Comparison of ENCODE assay signal across 8 cellular contexts in genomic region chr2:159124931-159125467, GRCh38.
DNase-seq lines count a peak whose midpoint lies in the region; ATAC-seq and TF ChIP-seq lines count a peak whose summit lies in the region.

No MANE protein-coding gene starts in this region.

- no peak for TF ChIP-seq CTCF in foreskin keratinocyte (conservative IDR thresholded peaks at IDR 0.05)

- H3K36me3 Mint-ChIP-seq in T-helper 1 cell treated with Interleukin-12 subunit alpha and Interleukin-12 subunit beta and Interleukin-4 antibody, amounts not matched to agents 30 μg/mL and 1 μg/mL, for 36 hours (ENCODE audit: low read depth): no peaks in the 10 kb centered on the region

- no peaks in the 10 kb centered on the region for H3K9me3 Mint-ChIP-seq in T-helper 1 cell treated with Interleukin-12 subunit alpha and Interleukin-12 subunit beta and Interleukin-4 antibody, amounts not matched to agents 30 μg/mL and 1 μg/mL, for 36 hours
- H3K9me3 Mint-ChIP-seq in stimulated activated naive CD8-positive, alpha-beta T cell treated with anti-CD3 and anti-CD28 coated beads, Interleukin-15, amount 100 ng/mL, for 72 hours: no peaks in the 10 kb centered on the region

- ATAC-seq in foreskin keratinocyte: peak; percentile 36
- ATAC-seq in stimulated activated naive CD8-positive, alpha-beta T cell treated with anti-CD3 and anti-CD28 coated beads, Interleukin-15, amount 100 ng/mL, for 72 hours: no peak

- DNase-seq in T-helper 1 cell: no peak
- peak; percentile 31 for DNase-seq in SW480 (ENCODE audit: low spot score)
- DNase-seq in foreskin keratinocyte: peak in 1 of 2 donors; percentile 63
- DNase-seq in stimulated activated naive CD8-positive, alpha-beta T cell treated with anti-CD3 and anti-CD28 coated beads, Interleukin-15, amount 100 ng/mL, for 72 hours: no peak
- no peak for DNase-seq in SKM-1 treated with dmso at 0.1 percent for 144 hours (lab: John Stamatoyannopoulos, UW; ENCODE audit: unreplicated experiment)
- no peak for DNase-seq in NCI-H446 (lab: John Stamatoyannopoulos, UW)
- DNase-seq in effector CD4-positive, alpha-beta T cell: no peak

- peak overlapping the region; percentile 24 for H3K27ac Mint-ChIP-seq in T-helper 1 cell treated with Interleukin-12 subunit alpha and Interleukin-12 subunit beta and Interleukin-4 antibody, amounts not matched to agents 30 μg/mL and 1 μg/mL, for 36 hours
- H3K27ac Mint-ChIP-seq in stimulated activated naive CD8-positive, alpha-beta T cell treated with anti-CD3 and anti-CD28 coated beads, Interleukin-15, amount 100 ng/mL, for 72 hours: peak overlapping the region; percentile 91 to 94

- H3K27me3 Mint-ChIP-seq in T-helper 1 cell treated with Interleukin-12 subunit alpha and Interleukin-12 subunit beta and Interleukin-4 antibody, amounts not matched to agents 30 μg/mL and 1 μg/mL, for 36 hours (ENCODE audit: low read depth): peaks cover 2% of the 10 kb centered on the region
- H3K27me3 Mint-ChIP-seq in stimulated activated naive CD8-positive, alpha-beta T cell treated with anti-CD3 and anti-CD28 coated beads, Interleukin-15, amount 100 ng/mL, for 72 hours: no peaks in the 10 kb centered on the region

- H3K27ac ChIP-seq in foreskin keratinocyte: peak overlapping the region; percentile 64

- H3K4me1 ChIP-seq in foreskin keratinocyte: peaks cover 24% of the 10 kb centered on the region

- no peak overlapping the region for H3K4me3 Mint-ChIP-seq in T-helper 1 cell treated with Interleukin-12 subunit alpha and Interleukin-12 subunit beta and Interleukin-4 antibody, amounts not matched to agents 30 μg/mL and 1 μg/mL, for 36 hours
- no peak overlapping the region for H3K4me3 Mint-ChIP-seq in stimulated activated naive CD8-positive, alpha-beta T cell treated with anti-CD3 and anti-CD28 coated beads, Interleukin-15, amount 100 ng/mL, for 72 hours

- H3K4me1 Mint-ChIP-seq in T-helper 1 cell treated with Interleukin-12 subunit alpha and Interleukin-12 subunit beta and Interleukin-4 antibody, amounts not matched to agents 30 μg/mL and 1 μg/mL, for 36 hours (ENCODE audit: low read depth): peaks cover 17% of the 10 kb centered on the region
- peaks cover 17% of the 10 kb centered on the region for H3K4me1 Mint-ChIP-seq in stimulated activated naive CD8-positive, alpha-beta T cell treated with anti-CD3 and anti-CD28 coated beads, Interleukin-15, amount 100 ng/mL, for 72 hours

- H3K27me3 ChIP-seq in foreskin keratinocyte: no peaks in the 10 kb centered on the region
